26 cellular contexts compared by ENCODE assay signal in the genomic region with DNA sequence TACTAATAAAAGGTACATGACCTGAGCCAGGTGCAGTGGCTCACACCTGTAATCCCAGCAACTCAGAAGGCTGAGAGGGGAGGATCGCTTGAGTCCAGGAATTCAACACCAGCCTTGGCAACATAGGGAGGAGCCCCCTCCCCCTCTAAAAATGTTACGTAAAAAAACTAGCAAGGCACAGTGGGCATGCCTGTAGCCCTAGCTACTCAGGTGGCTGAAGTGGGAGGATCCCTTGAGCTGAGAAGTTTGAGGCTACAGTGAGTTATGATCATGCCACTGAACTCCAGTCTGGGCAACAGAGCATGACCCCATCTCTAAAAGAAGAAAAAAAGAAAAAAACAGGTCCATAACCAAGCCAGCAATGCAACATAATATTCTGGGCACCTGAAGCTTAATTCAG.
"Had no signal": no experiment of that assay in that cellular context is flagged by ENCODE, and none has a peak within 500 bp of the region (broad histone marks: within the 10 kb centered on the region; RNA-seq: fewer than 3 reads in every experiment).

No MANE protein-coding gene starts in this region.

- DNase-seq: stimulated activated CD4-positive, alpha-beta T cell treated with anti-CD3 and anti-CD28 coated beads, Interleukin-2, amount 100 ng/mL, for 48 hours; stimulated activated CD4-positive, alpha-beta T cell treated with anti-CD3 and anti-CD28 coated beads, Interleukin-4, amount 100 ng/mL, for 1 hour; stimulated activated CD4-positive, alpha-beta T cell treated with anti-CD3 and anti-CD28 coated beads, Interleukin-4, amount 100 ng/mL, for 24 hours; stimulated activated CD4-positive, alpha-beta T cell treated with anti-CD3 and anti-CD28 coated beads, Interleukin-4, amount 100 ng/mL, for 4 hours; stimulated activated CD8-positive, alpha-beta memory T cell treated with anti-CD3 and anti-CD28 coated beads, Interleukin-4, amount 100 ng/mL, for 48 hours; stimulated activated naive B cell treated with anti-CD40 and anti-IgM and Interleukin-4, amounts not matched to agents 10 μg/mL and 1 μg/mL and 100 μg/mL, for 72 hours; stimulated activated naive CD4-positive, alpha-beta T cell; stimulated activated naive CD4-positive, alpha-beta T cell treated with Interleukin-2 at 50 U/mL for 16 hours; stimulated activated naive CD8-positive, alpha-beta T cell treated with anti-CD3 and anti-CD28 coated beads, Interleukin-15, amount 100 ng/mL, for 72 hours; stimulated activated naive CD8-positive, alpha-beta T cell treated with anti-CD3 and anti-CD28 coated beads, Interleukin-15, Interleukin-2, amounts not matched to agents 100 U/mL and 50 U/mL, for 24 hours; stomach; substantia nigra; testis; thyroid gland; tibial artery; transverse colon; trophoblast cell; upper lobe of left lung; upper lobe of right lung; uterus had no signal

- H3K36me3 ChIP-seq: stomach, suprapubic skin, thoracic aorta, thyroid gland, tibial artery, tibial nerve, transverse colon, upper lobe of left lung, upper lobe of right lung, uterus, vagina had no signal

- ATAC-seq: stimulated activated effector memory CD8-positive, alpha-beta T cell treated with anti-CD3 and anti-CD28 coated beads, Interleukin-12 subunit alpha, Interleukin-12 subunit beta, amount 100 ng/mL, for 72 hours; stimulated activated memory B cell treated with anti-CD40 and anti-IgM and Interleukin-4, amounts not matched to agents 10 μg/mL and 1 μg/mL and 100 μg/mL, for 72 hours; stimulated activated naive B cell treated with anti-CD40 and anti-IgM and Interleukin-4, amounts not matched to agents 10 μg/mL and 1 μg/mL and 100 μg/mL, for 72 hours; stimulated activated naive CD8-positive, alpha-beta T cell treated with anti-CD3 and anti-CD28 coated beads, Interleukin-15, amount 100 ng/mL, for 72 hours; stimulated activated naive CD8-positive, alpha-beta T cell treated with anti-CD3 and anti-CD28 coated beads, Interleukin-15, Interleukin-2, amounts not matched to agents 100 U/mL and 50 U/mL, for 24 hours; upper lobe of right lung had no signal

- H3K4me3 ChIP-seq: stomach, suprapubic skin, testis, thoracic aorta, thyroid gland, tibial artery, tibial nerve, transverse colon, upper lobe of left lung, upper lobe of right lung, uterus, vagina had no signal

- H3K9me3 ChIP-seq: stomach, suprapubic skin, testis, thoracic aorta, thyroid gland, tibial artery, transverse colon, upper lobe of left lung, upper lobe of right lung, uterus, vagina had no signal

- H3K4me1 ChIP-seq: stomach, suprapubic skin, testis, thyroid gland, tibial artery, tibial nerve, transverse colon, upper lobe of left lung, upper lobe of right lung, uterus, vagina had no signal

- H3K27ac ChIP-seq: stomach, suprapubic skin, testis, thoracic aorta, thyroid gland, tibial artery, tibial nerve, transverse colon, upper lobe of left lung, upper lobe of right lung, uterus, vagina had no signal

- H3K27me3 ChIP-seq: stomach, suprapubic skin, testis, thyroid gland, tibial artery, tibial nerve, transverse colon, upper lobe of left lung, upper lobe of right lung, uterus, vagina had no signal
